Comparison of ENCODE assay signal across 6 cellular contexts in the genomic region with DNA sequence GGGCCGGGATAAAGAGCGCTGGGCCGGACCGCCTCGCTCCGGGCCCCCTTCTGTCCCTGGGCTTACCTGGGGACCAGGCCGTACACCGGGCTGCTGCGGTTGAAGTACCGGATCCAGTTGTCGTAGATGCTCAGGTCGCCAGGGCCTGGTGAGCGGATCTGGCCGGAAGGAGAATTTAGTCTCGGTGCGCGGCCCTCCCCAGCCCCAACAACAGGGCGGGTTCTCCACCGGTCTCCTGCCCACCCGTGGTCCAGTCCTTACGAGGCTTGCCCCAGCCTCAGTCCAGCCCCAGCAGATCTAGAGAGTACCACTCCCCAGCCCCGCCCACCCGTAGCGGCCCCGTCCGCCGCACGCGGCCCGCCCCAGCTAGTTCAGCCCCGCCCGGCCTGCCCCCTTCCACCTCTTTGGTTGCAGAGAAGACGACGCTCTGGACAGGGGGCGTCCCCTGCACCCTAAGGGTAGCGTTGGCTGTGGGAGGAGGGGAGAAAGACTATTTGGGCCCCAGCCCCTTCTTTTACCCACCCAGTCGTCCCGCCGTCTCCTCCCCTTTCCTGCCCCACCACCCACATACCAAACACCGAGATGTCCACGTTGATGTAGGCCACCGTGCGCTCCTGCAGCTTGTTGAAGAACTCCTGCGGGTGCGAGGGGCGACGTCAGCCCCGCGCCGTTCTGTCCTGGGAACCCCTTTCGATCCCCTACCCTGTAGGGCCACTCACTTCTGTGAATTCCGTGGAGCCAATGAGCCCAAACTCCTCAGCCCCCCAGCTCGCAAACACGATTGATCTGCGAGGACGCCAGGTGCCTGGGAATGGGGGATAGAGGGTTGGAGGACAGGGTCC. TPM values are rescaled to one million over a fixed set of nuclear protein-coding genes. Genes with fewer than 3 reads are reported as not detected.
A peak's percentile ranks its signal among the peaks of the same experiment; 100 is the strongest.
DNase-seq lines count a peak whose midpoint lies in the region; ATAC-seq and TF ChIP-seq lines count a peak whose summit lies in the region.

No MANE protein-coding gene starts in this region.

- no peaks in the 10 kb centered on the region for H4K20me1 ChIP-seq in hepatocyte (ENCODE audit: insufficient read depth, poor library complexity, severe bottlenecking)

- H3K4me1 ChIP-seq in hepatocyte (ENCODE audit: insufficient read depth): no peaks in the 10 kb centered on the region
- peaks cover 2 to 17% of the 10 kb centered on the region in 2 donors for H3K4me1 ChIP-seq in thoracic aorta (ENCODE audit: control insufficient read depth in 1 of 2, low read depth in 2 of 2)

- H3K9me2 ChIP-seq in hepatocyte (replicated peaks; ENCODE audit: insufficient read depth): no peaks in the 10 kb centered on the region

- no peak overlapping the region for H3K27ac ChIP-seq in hepatocyte
- H3K27ac ChIP-seq in thoracic aorta: peak overlapping the region; percentile 2 to 5

- ATAC-seq in thoracic aorta (ENCODE audit: insufficient number of reproducible peaks, low FRiP score, low read depth) (no peak), HG02981 (IDR thresholded peaks at IDR 0.05; ENCODE audit: unreplicated experiment) (no peak), HG02588 (IDR thresholded peaks at IDR 0.05; ENCODE audit: unreplicated experiment) (no peak)

- peak; percentile 38 to 50 for DNase-seq in activated T-cell treated with anti-CD3 and anti-CD28 coated beads, Interleukin-2, amount 50 U/mL, for 48 hours
- DNase-seq in hepatocyte (ENCODE audit: low spot score): no peak
- DNase-seq in thoracic aorta (ENCODE audit: low spot score): no peak
- DNase-seq in NCI-H524 treated with DMSO at 0.1 percent for 48 hours (lab: John Stamatoyannopoulos, UW): no peak

- H3K79me2 ChIP-seq in hepatocyte: peaks cover 11% of the 10 kb centered on the region

- H3K36me3 ChIP-seq in hepatocyte (replicated peaks; ENCODE audit: insufficient read depth, low read depth): no peaks in the 10 kb centered on the region
- H3K36me3 ChIP-seq in thoracic aorta: no peaks in the 10 kb centered on the region

- WGBS in hepatocyte (ENCODE audit: low lambda C conversion rate, missing lambda C conversion rate): 75% methylated on average over 39 of the region's 56 CpGs

- H3K9me3 ChIP-seq in hepatocyte (ENCODE audit: low read depth) (no peaks in the 10 kb centered on the region), thoracic aorta (no peaks in the 10 kb centered on the region)

- H2AFZ ChIP-seq in hepatocyte: no peak overlapping the region

- TF ChIP-seq CTCF in hepatocyte (IDR thresholded peaks at IDR 0.05; ENCODE audit: poor library complexity): no peak
- TF ChIP-seq CTCF in thoracic aorta (IDR thresholded peaks at IDR 0.05): no peak

- H3K27me3 ChIP-seq in hepatocyte (no peaks in the 10 kb centered on the region), thoracic aorta (replicated peaks; ENCODE audit: insufficient read depth) (no peaks in the 10 kb centered on the region)

- H3K4me3 ChIP-seq in hepatocyte (no peak overlapping the region), thoracic aorta (peak overlapping the region; percentile 72)

- peak overlapping the region; percentile 25 for H3K4me2 ChIP-seq in hepatocyte

RNA-seq across cellular contexts. Expression of a gene that starts 6.8 kb away (rescaled TPM):
- total RNA-seq in hepatocyte (10.8 and 12.2 TPM in 2 replicates), thoracic aorta (10 to 100 TPM in 1 of 2 donors, 1 to 10 TPM in 1; 4.7 to 18.0 TPM)
- 18.5 and 23.8 TPM in 2 replicates for polyA plus RNA-seq in hepatocyte

RNA-seq across cellular contexts. Expression of a gene that starts 10.6 kb away (rescaled TPM):
- 0.13 and 0.76 TPM in 2 replicates for total RNA-seq in hepatocyte
- polyA plus RNA-seq in hepatocyte: not detected in 2 replicates
- total RNA-seq in thoracic aorta: 10 to 100 TPM; 25.8 to 47.1 TPM

RNA-seq across cellular contexts. Expression of a gene that starts 20.6 kb away (rescaled TPM):
- total RNA-seq in hepatocyte (9.9 and 12.9 TPM in 2 replicates), thoracic aorta (10 to 100 TPM; 20.7 to 22.7 TPM)
- polyA plus RNA-seq in hepatocyte: 22.0 and 27.3 TPM in 2 replicates

RNA-seq across cellular contexts. Expression of a gene that starts 33.8 kb away (rescaled TPM):
- total RNA-seq in hepatocyte (68.2 and 69.1 TPM in 2 replicates), thoracic aorta (100 to 1,000 TPM in 1 of 2 donors, 10 to 100 TPM in 1; 85.5 to 197 TPM)
- 126 and 127 TPM in 2 replicates for polyA plus RNA-seq in hepatocyte

RNA-seq across cellular contexts. Expression of a gene that starts 36.0 kb away (rescaled TPM):
- total RNA-seq in hepatocyte: 6.4 and 7.9 TPM in 2 replicates
- polyA plus RNA-seq in hepatocyte: 6.4 and 11.8 TPM in 2 replicates
- total RNA-seq in thoracic aorta: 1 to 10 TPM in 1 of 2 donors, under 1 TPM in 1; 0.54 to 5.3 TPM

Comparison
In these comparisons a context has a peak if more than half of its experiments do, and no peak if none do; other contexts are left out.
1. DNase-seq: peak in activated T-cell treated with anti-CD3 and anti-CD28 coated beads, Interleukin-2, amount 50 U/mL, for 48 hours (2 of 2); none in hepatocyte (single experiment), thoracic aorta (single experiment) and NCI-H524 treated with DMSO at 0.1 percent for 48 hours (single experiment).
2. RNA of a gene that starts 10.6 kb away (total RNA-seq): 25.8 to 47.1 TPM in thoracic aorta; 0.13 to 0.76 TPM in hepatocyte; every median in the first group is over 10 times any median in the second.